8 cellular contexts compared by ENCODE assay signal in the genomic region with DNA sequence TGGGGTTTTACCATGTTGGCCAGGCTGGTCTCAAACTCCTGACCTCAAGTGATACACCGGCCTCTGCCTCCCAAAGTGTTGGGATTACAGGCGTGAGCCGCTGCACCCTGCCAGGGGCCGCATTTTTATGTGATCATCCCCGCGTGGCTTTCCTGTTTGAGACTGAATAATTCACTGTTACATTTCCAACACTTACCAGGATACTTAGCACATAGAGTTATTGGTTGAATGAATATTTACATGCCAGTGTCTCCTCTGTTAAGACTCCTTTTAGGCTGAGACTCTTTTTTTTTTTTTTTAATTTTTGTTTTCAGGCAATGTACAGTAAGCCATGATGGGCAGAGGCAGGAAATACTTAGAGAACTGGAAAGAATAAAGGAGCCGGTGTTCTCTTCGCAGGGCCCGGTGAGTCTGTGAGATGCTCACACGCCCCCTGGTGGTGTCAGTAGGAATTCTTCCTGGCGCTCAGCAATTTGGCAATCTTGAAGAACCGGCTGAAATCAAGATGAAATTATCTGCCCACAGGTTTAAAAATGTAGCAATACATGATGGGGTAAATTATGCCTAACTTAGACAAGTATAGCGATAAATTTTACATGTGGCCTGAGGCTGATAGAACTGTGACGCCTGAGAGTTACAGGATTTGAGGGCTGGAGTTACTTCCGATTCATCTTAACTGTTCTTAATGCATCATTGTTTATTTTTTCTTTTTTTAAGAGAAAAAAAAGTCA. TPM values are rescaled to one million over a fixed set of nuclear protein-coding genes. Genes with fewer than 3 reads are reported as not detected.
DNase-seq lines count a peak whose midpoint lies in the region; ATAC-seq and TF ChIP-seq lines count a peak whose summit lies in the region.

No MANE protein-coding gene starts in this region.

- peak overlapping the region in 2 of 3 donors; percentile 47 to 59 for H3K27ac Mint-ChIP-seq in IgD-negative memory B cell
- H3K27ac Mint-ChIP-seq in naive thymus-derived CD4-positive, alpha-beta T cell, result peak overlapping the region in 7 of 9 donors; percentile 23 to 93 (median 80)

- peak; percentile 98 for TF ChIP-seq CTCF in PC-3 (conservative IDR thresholded peaks at IDR 0.05; ENCODE audit: low read depth, low read length)
- peak; percentile 93 for TF ChIP-seq CTCF in epithelial cell of proximal tubule (conservative IDR thresholded peaks at IDR 0.05; ENCODE audit: low read depth, low read length)

- intact Hi-C loops in PC-3 (cut with micrococcal nuclease), result loop anchor here (1.0 kb wide), 1 partner anchor 12 kb away; no protein-coding TSS in a partner anchor
- intact Hi-C loops in naive thymus-derived CD4-positive, alpha-beta T cell (cut with micrococcal nuclease), result loop anchor here (1.0 to 5.0 kb wide), 8 partner anchors 8 to 594 kb away; a partner anchor contains a TSS

- H3F3A ChIP-seq in PC-3 (ENCODE audit: low read length, unreplicated experiment), result no peaks in the 10 kb centered on the region

- 0 out of 2 replicates have a peak, but pooled peaks cover 3% of the 10 kb centered on the region for H3K4me1 ChIP-seq in PC-3 (ENCODE audit: insufficient read depth, low read length)
- peaks cover 0 to 8% of the 10 kb centered on the region in 2 donors for H3K4me1 ChIP-seq in naive thymus-derived CD4-positive, alpha-beta T cell (ENCODE audit: control insufficient read depth in 2 of 2, insufficient read depth in 2 of 2, low read length in 2 of 2)

- DNase-seq in D341Med (ENCODE audit: low spot score) (peak; percentile 82), PC-3 (peak; percentile 97), activated T-cell treated with anti-CD3 and anti-CD28 coated beads for 24 hours (ENCODE audit: low read depth) (peak; percentile 73), epithelial cell of proximal tubule (ENCODE audit: low read depth) (no peak)
- peak; percentile 60 to 84 (median 79) for DNase-seq in naive thymus-derived CD4-positive, alpha-beta T cell
- peak; percentile 68 for DNase-seq in stimulated activated CD8-positive, alpha-beta memory T cell treated with anti-CD3 and anti-CD28 coated beads, Interleukin-7, amount 100 ng/mL, for 24 hours (ENCODE audit: low read depth)

- H3K4me3 ChIP-seq in PC-3 (ENCODE audit: low read length), result peak overlapping the region; percentile 26; the same call in 1 of the 2 replicates
- no peak overlapping the region for H3K4me3 ChIP-seq in epithelial cell of proximal tubule (ENCODE audit: low read depth, low read length)
- H3K4me3 ChIP-seq in naive thymus-derived CD4-positive, alpha-beta T cell (ENCODE audit: low read length), result no peak overlapping the region

- no peaks in the 10 kb centered on the region for H3K9me3 Mint-ChIP-seq in IgD-negative memory B cell
- H3K9me3 Mint-ChIP-seq in naive thymus-derived CD4-positive, alpha-beta T cell, result no peaks in the 10 kb centered on the region

- H3K27me3 ChIP-seq in PC-3 (ENCODE audit: low read length), result no peaks in the 10 kb centered on the region
- H3K27me3 ChIP-seq in naive thymus-derived CD4-positive, alpha-beta T cell (ENCODE audit: control insufficient read depth in 2 of 2, insufficient read depth in 2 of 2, low read length in 2 of 2), result no peaks in the 10 kb centered on the region

- H3K9me3 ChIP-seq in PC-3 (ENCODE audit: low read length), result no peaks in the 10 kb centered on the region
- no peaks in the 10 kb centered on the region for H3K9me3 ChIP-seq in naive thymus-derived CD4-positive, alpha-beta T cell (ENCODE audit: control insufficient read depth in 2 of 3, low read length in 3 of 3)

- BruUV-seq in PC-3 (replicated peaks; lab: Mats Ljungman, UMichigan), result TSS peak; percentile 51

- ATAC-seq in PC-3 (peak; percentile 98), GM19463 (IDR thresholded peaks at IDR 0.05; ENCODE audit: unreplicated experiment) (no peak)
- peak; percentile 99 for ATAC-seq in naive thymus-derived CD4-positive, alpha-beta T cell

- H3K27ac ChIP-seq in PC-3 (ENCODE audit: low read length), result no peak overlapping the region
- peak overlapping the region; percentile 1 for H3K27ac ChIP-seq in naive thymus-derived CD4-positive, alpha-beta T cell (ENCODE audit: low read depth, low read length)

- peak overlapping the region; percentile 58 for H3K4me2 ChIP-seq in PC-3 (ENCODE audit: low read length)

- no peaks in the 10 kb centered on the region for H3K27me3 Mint-ChIP-seq in IgD-negative memory B cell
- peaks cover 0 to 2% (median 0%) of the 10 kb centered on the region in 5 donors for H3K27me3 Mint-ChIP-seq in naive thymus-derived CD4-positive, alpha-beta T cell

- H3K4me3 Mint-ChIP-seq in IgD-negative memory B cell, result peak overlapping the region in 2 of 4 donors; percentile 12 to 27
- H3K4me3 Mint-ChIP-seq in naive thymus-derived CD4-positive, alpha-beta T cell, result peak overlapping the region in 6 of 10 donors; percentile 30 to 66 (median 54)

- H2AFZ ChIP-seq in PC-3 (ENCODE audit: low read length), result peak overlapping the region; percentile 87

- POLR2A ChIA-PET in PC-3 (lab: Charles Lee; ENCODE audit: unreplicated experiment), result no interaction called here
- POLR2A ChIA-PET in naive thymus-derived CD4-positive, alpha-beta T cell (lab: Charles Lee), result interaction anchor here (0.7 kb wide), 1 partner anchor 8 kb away, joined by 3 read pairs; a partner anchor contains a TSS

- H3K36me3 Mint-ChIP-seq in IgD-negative memory B cell, result no peaks in the 10 kb centered on the region
- H3K36me3 Mint-ChIP-seq in naive thymus-derived CD4-positive, alpha-beta T cell, result no peaks in the 10 kb centered on the region

- no peaks in the 10 kb centered on the region for H3K36me3 ChIP-seq in PC-3 (ENCODE audit: low read depth, low read length)
- H3K36me3 ChIP-seq in naive thymus-derived CD4-positive, alpha-beta T cell (ENCODE audit: control insufficient read depth in 2 of 3, insufficient read depth in 3 of 3, low read length in 3 of 3), result no peaks in the 10 kb centered on the region

- H3K79me2 ChIP-seq in PC-3 (ENCODE audit: low read length), result no peaks in the 10 kb centered on the region

- CTCF ChIA-PET in PC-3 (lab: Charles Lee), result no interaction called here
- CTCF ChIA-PET in naive thymus-derived CD4-positive, alpha-beta T cell (lab: Charles Lee), result interaction anchor here (1.0 to 1.8 kb wide), 4 partner anchors 9 to 35 kb away, joined by 3 to 6 read pairs (median 4); no protein-coding TSS in a partner anchor

- no peaks in the 10 kb centered on the region for H3K9me2 ChIP-seq in PC-3 (replicated peaks; ENCODE audit: low read length)

- H4K20me1 ChIP-seq in PC-3 (ENCODE audit: low read length), result no peaks in the 10 kb centered on the region

- peaks cover 3 to 6% (median 4%) of the 10 kb centered on the region in 3 donors for H3K4me1 Mint-ChIP-seq in IgD-negative memory B cell
- peaks cover 3 to 13% (median 7%) of the 10 kb centered on the region in 7 donors for H3K4me1 Mint-ChIP-seq in naive thymus-derived CD4-positive, alpha-beta T cell

- no peak overlapping the region for H3K9ac ChIP-seq in PC-3 (ENCODE audit: low read length)

RNA-seq across cellular contexts. Expression of a gene that starts 7.6 kb away (rescaled TPM):
- polyA plus RNA-seq in IgD-negative memory B cell, result 119 TPM
- 106 and 133 TPM in 2 replicates for total RNA-seq in PC-3 (2014; rRNA removed)
- 152 and 157 TPM in 2 replicates for total RNA-seq in epithelial cell of proximal tubule
- 100 to 1,000 TPM in 3 of 5 experiments, 10 to 100 TPM in 2; 67.1 to 113 (median 101) TPM for total RNA-seq in naive thymus-derived CD4-positive, alpha-beta T cell
- 100 to 1,000 TPM; 130 to 143 TPM for polyA plus RNA-seq in naive thymus-derived CD4-positive, alpha-beta T cell

RNA-seq across cellular contexts. Expression of a gene that starts 13.2 kb away (rescaled TPM):
- polyA plus RNA-seq in IgD-negative memory B cell, result 7.1 TPM
- 7.4 and 8.1 TPM in 2 replicates for total RNA-seq in PC-3 (2014; rRNA removed)
- 3.2 and 5.3 TPM in 2 replicates for total RNA-seq in epithelial cell of proximal tubule
- total RNA-seq in naive thymus-derived CD4-positive, alpha-beta T cell, result 10 to 100 TPM in 2 of 5 experiments, 1 to 10 TPM in 3; 9.0 to 18.4 (median 10.0) TPM
- polyA plus RNA-seq in naive thymus-derived CD4-positive, alpha-beta T cell, result 1 to 10 TPM; 2.7 to 7.4 TPM

RNA-seq across cellular contexts. Expression of a gene that starts 54.2 kb away (rescaled TPM):
- 0.63 TPM for polyA plus RNA-seq in IgD-negative memory B cell
- total RNA-seq in PC-3 (2014; rRNA removed), result 5.4 and 6.2 TPM in 2 replicates
- 1.4 and 2.0 TPM in 2 replicates for total RNA-seq in epithelial cell of proximal tubule
- 1 to 10 TPM in 2 of 5 experiments, under 1 TPM in 3; 0.22 to 7.0 (median 0.34) TPM for total RNA-seq in naive thymus-derived CD4-positive, alpha-beta T cell
- under 1 TPM; 0.28 to 0.34 TPM for polyA plus RNA-seq in naive thymus-derived CD4-positive, alpha-beta T cell
